In the genomic region with DNA sequence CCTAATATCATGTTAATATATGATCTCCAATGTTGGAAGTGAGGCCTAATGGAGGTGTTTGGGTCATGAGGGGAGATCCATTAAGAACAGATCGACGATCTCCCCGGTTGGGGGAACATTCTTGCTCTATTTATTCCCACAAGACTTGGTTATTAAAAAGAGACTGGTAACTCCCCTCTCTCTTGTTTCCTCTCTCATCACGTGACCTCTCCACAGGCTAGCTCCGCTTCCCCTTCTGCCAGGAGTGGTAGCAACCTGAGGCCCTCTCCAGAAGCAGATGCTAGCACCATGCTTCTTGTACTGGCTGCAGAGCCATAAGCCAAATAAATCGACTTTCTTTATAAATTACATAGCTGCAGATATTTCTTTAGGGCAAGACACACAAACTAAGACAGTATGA, we compare ENCODE assay signal across 7 cellular contexts.
"Had no signal": no experiment of that assay in that cellular context is flagged by ENCODE, and none has a peak within 500 bp of the region (broad histone marks: within the 10 kb centered on the region; RNA-seq: fewer than 3 reads in every experiment).

No MANE protein-coding gene starts in this region.

- DNase-seq: IMR-90, KBM-7, KG1 had no signal

- H3K36me3 Mint-ChIP-seq: IgD-negative memory B cell had no signal

- H3K4me3 Mint-ChIP-seq: IgD-negative memory B cell had no signal

- H3K27ac Mint-ChIP-seq: IgD-negative memory B cell had no signal

- FAIRE-seq: HTR-8/SVneo had no signal

- H3K27ac ChIP-seq: HL-60, KMS-11 had no signal

- H3K4me2 ChIP-seq: KMS-11 had no signal

- H3K4me1 Mint-ChIP-seq: IgD-negative memory B cell had no signal

- H3K9ac ChIP-seq: KMS-11 had no signal
